In the genomic region with DNA sequence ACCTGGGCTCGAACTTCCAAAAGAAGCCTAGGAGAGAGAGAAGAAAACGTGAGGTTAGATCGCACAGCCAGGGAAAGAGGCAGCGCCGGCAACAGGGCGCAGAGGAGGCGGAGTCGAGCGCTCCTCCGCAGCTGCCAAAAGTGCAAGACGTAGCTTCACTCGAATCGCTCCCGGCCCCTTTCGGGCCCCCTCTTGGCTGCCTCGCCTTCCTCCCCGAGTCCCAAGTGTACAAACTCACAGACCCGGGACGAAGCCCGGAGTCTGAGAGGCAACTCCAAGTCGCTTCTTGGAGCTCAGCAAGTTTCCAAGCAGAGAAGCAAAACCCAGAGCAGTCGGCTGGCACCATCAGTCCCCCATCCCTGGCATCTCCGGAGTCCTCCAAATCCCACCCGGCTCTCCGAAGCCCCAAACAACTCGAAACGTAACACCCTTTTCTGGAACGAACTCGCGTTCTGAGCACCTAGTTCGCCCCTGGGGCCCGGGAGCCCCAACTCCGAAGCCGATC, we compare ENCODE assay signal across 8 cellular contexts. TPM values are rescaled to one million over a fixed set of nuclear protein-coding genes. Genes with fewer than 3 reads are reported as not detected.
DNase-seq lines count a peak whose midpoint lies in the region; TF ChIP-seq lines count a peak whose summit lies in the region.

No MANE protein-coding gene starts in this region.

- CTCF ChIA-PET in BJ (lab: Yijun Ruan, JAX), result interaction anchor here (0.7 to 1.7 kb wide), 2 partner anchors 48 to 1262 kb away, joined by 3 to 4 read pairs; no protein-coding TSS in a partner anchor

- H3K27ac Mint-ChIP-seq in progenitor cell of endocrine pancreas, result peak overlapping the region; percentile 96

- POLR2A ChIA-PET in BJ (lab: Charles Lee), result interaction anchor here (0.6 kb wide), 1 partner anchor 223 kb away, joined by 12 read pairs; the partner anchor contains the start of gene GPBP1

- peak overlapping the region; percentile 93 for H3K4me3 Mint-ChIP-seq in progenitor cell of endocrine pancreas (ENCODE audit: low read depth)

- H3K36me3 ChIP-seq in BJ (ENCODE audit: control insufficient read depth, insufficient read depth, low read length) (no peaks in the 10 kb centered on the region), right atrium auricular region (peaks cover 4% of the 10 kb centered on the region)

- H3K9me3 Mint-ChIP-seq in progenitor cell of endocrine pancreas (ENCODE audit: low read depth), result no peaks in the 10 kb centered on the region

- peaks cover 13% of the 10 kb centered on the region for H3K4me1 Mint-ChIP-seq in progenitor cell of endocrine pancreas (ENCODE audit: low read depth)

- no peaks in the 10 kb centered on the region for H3K9me3 ChIP-seq in right atrium auricular region

- peak overlapping the region; percentile 85 to 86 for H3K27ac ChIP-seq in right atrium auricular region

- H3K27me3 ChIP-seq in BJ (ENCODE audit: control insufficient read depth, insufficient read depth, low read length) (no peaks in the 10 kb centered on the region), right atrium auricular region (no peaks in the 10 kb centered on the region)

- H3K27me3 Mint-ChIP-seq in progenitor cell of endocrine pancreas, result peaks cover 14% of the 10 kb centered on the region

- H3K4me1 ChIP-seq in right atrium auricular region, result peaks cover 0 to 16% of the 10 kb centered on the region in 2 donors

- no peak for TF ChIP-seq CTCF in BJ (IDR thresholded peaks at IDR 0.05; ENCODE audit: insufficient read depth, low read depth, low read length)
- no peak for TF ChIP-seq CTCF in right atrium auricular region (IDR thresholded peaks at IDR 0.05)
- TF ChIP-seq CTCF in progenitor cell of endocrine pancreas (IDR thresholded peaks at IDR 0.05; ENCODE audit: unreplicated experiment), result no peak

- H3K36me3 Mint-ChIP-seq in progenitor cell of endocrine pancreas (ENCODE audit: insufficient read depth), result peaks cover 5% of the 10 kb centered on the region

- H3K4me3 ChIP-seq in BJ (ENCODE audit: low read depth, low read length) (peak overlapping the region; percentile 79), right atrium auricular region (peak overlapping the region; percentile 86 to 96)

- DNase-seq in BJ (ENCODE audit: low read depth) (no peak), GM19240 (ENCODE audit: insufficient read length, low spot score) (peak; percentile 43), HK-2 (ENCODE audit: unreplicated experiment) (peak; percentile 29), T-helper 2 cell (peak; percentile 23 to 70 (median 30)), anterior cingulate cortex (lab: John Stamatoyannopoulos, UW) (peak in 51 of 58 donors; percentile 2 to 70 (median 34)), right atrium auricular region (ENCODE audit: low spot score) (peak; percentile 69), progenitor cell of endocrine pancreas (ENCODE audit: low spot score, unreplicated experiment) (no peak), NCI-H2171 (lab: John Stamatoyannopoulos, UW) (no peak)

RNA-seq across cellular contexts. Expression of gene MIER3, which starts 1.2 kb away (rescaled TPM):
- polyA plus RNA-seq in BJ (2011; rRNA removed), result 8.4 and 13.6 TPM in 2 replicates
- polyA minus RNA-seq in BJ (2011; rRNA and poly(A)+ RNA removed), result 11.5 and 17.3 TPM in 2 replicates
- total RNA-seq in right atrium auricular region (10 to 100 TPM; 11.2 to 20.4 TPM), progenitor cell of endocrine pancreas (45.5 and 47.4 TPM in 2 replicates)

RNA-seq across cellular contexts. Expression of gene SETD9, which starts 41.3 kb away (rescaled TPM):
- polyA plus RNA-seq in BJ (2011; rRNA removed), result 2.8 and 9.7 TPM in 2 replicates
- 0.57 and 0.93 TPM in 2 replicates for polyA minus RNA-seq in BJ (2011; rRNA and poly(A)+ RNA removed)
- total RNA-seq in right atrium auricular region (10 to 100 TPM; 11.8 to 21.5 TPM), progenitor cell of endocrine pancreas (15.1 and 17.7 TPM in 2 replicates)

Comparison
In these comparisons a context has a peak if more than half of its experiments do, and no peak if none do; other contexts are left out.
1. DNase-seq: peak in GM19240 (single experiment), HK-2 (single experiment), T-helper 2 cell (5 of 5), anterior cingulate cortex (51 of 58) and right atrium auricular region (single experiment); none in BJ (single experiment), progenitor cell of endocrine pancreas (single experiment) and NCI-H2171 (single experiment).